ENCODE assay signal across 4 cellular contexts in genomic region chr12:41433460-41433859, GRCh38.
"Had no signal": no experiment of that assay in that cellular context is flagged by ENCODE, and none has a peak within 500 bp of the region (broad histone marks: within the 10 kb centered on the region; RNA-seq: fewer than 3 reads in every experiment).

No MANE protein-coding gene starts in this region.

- H3K27ac Mint-ChIP-seq: GM23338, H9 had no signal

- DNase-seq: H9, HCEC 1CT, IMR-90 had no signal

- H3K9me3 Mint-ChIP-seq: GM23338, H9 had no signal

- H3K4me3 ChIP-seq: GM23338 had no signal

- H3K4me2 ChIP-seq: GM23338 had no signal

- H3K4me3 Mint-ChIP-seq: GM23338, H9 had no signal

- H2AFZ ChIP-seq: GM23338 had no signal
